In genomic region chr7:102464577-102465280, GRCh38 we compare ENCODE assay signal across 8 cellular contexts. TPM values are rescaled to one million over a fixed set of nuclear protein-coding genes. Genes with fewer than 3 reads are reported as not detected.
DNase-seq lines count a peak whose midpoint lies in the region; ATAC-seq, FAIRE-seq and TF ChIP-seq lines count a peak whose summit lies in the region.

Gene ALKBH4, minus strand, starts transcription at chr7:102464863. Its CDS starts 27 bp downstream, at chr7:102464836.
Gene LRWD1, plus strand, starts transcription at chr7:102464984. Its CDS starts 97 bp downstream, at chr7:102465081.

- in situ Hi-C loops in GM13977 (cut with MboI; ENCODE audit: low pct_unique_long_range_greater_than_20kb, low sequenced_read_pairs, unreplicated experiment): loop anchor here (5.0 kb wide), 1 partner anchor 62 kb away; no protein-coding TSS in a partner anchor

- peak within 1 kb of the TSS; percentile 78 for H3K4me3 ChIP-seq in psoas muscle

- DNase-seq in GM13977 (ENCODE audit: low spot score) (peak; percentile 100), NCI-H146 (lab: John Stamatoyannopoulos, UW) (peak; percentile 93), amniotic epithelial cell (ENCODE audit: low read depth) (peak; percentile 74), left ventricle myocardium superior (peak; percentile 98), psoas muscle (peak; percentile 96 to 98), urothelium cell line (ENCODE audit: low spot score) (peak; percentile 100)

- ATAC-seq in HG02870 (IDR thresholded peaks at IDR 0.05; ENCODE audit: unreplicated experiment): peak; percentile 83
- ATAC-seq in left ventricle myocardium superior: peak; percentile 97
- peak; percentile 95 to 97 (median 96) for ATAC-seq in psoas muscle

- peak; percentile 98 for FAIRE-seq in urothelium cell line (lab: Jason Lieb, UNC)

- TF ChIP-seq CTCF in GM13977 (IDR thresholded peaks at IDR 0.05; ENCODE audit: extremely low read depth, insufficient read depth, missing control alignments) (peak; percentile 26), psoas muscle (IDR thresholded peaks at IDR 0.05) (peak; percentile 17)

- peaks cover 15% of the 10 kb centered on the region for H3K4me1 ChIP-seq in psoas muscle

- no peaks in the 10 kb centered on the region for H3K27me3 ChIP-seq in psoas muscle (ENCODE audit: insufficient read depth in 3 of 3, low read length in 2 of 3)

- intact Hi-C loops in T-helper 1 cell treated with Interleukin-12 subunit alpha and Interleukin-12 subunit beta and Interleukin-4 antibody, amounts not matched to agents 30 ng/mL and 1 ng/mL, for 36 hours (cut with micrococcal nuclease): loop anchor here (1.0 to 10.0 kb wide), 8 partner anchors 32 to 1142 kb away; partner anchors contain the start of genes FAM185A, IFT22, PRKRIP1 and SH2B2
- intact Hi-C loops in left ventricle myocardium superior (cut with micrococcal nuclease) (no loop called here), psoas muscle (cut with DNase I) (loop anchor here in 1 of 2 donors (5.0 kb wide), 1 partner anchor 52 kb away; no protein-coding TSS in a partner anchor)

- WGBS in psoas muscle, 3 donors: 0 to 1% (median 1%) methylated on average over 75 to 81 of the region's 81 CpGs

- H3K27ac ChIP-seq in psoas muscle: peak within 1 kb of the TSS; percentile 71

- H3K36me3 ChIP-seq in psoas muscle (ENCODE audit: insufficient read depth in 1 of 2, low read depth in 1 of 2): peaks cover 0 to 8% of the 10 kb centered on the region in 2 donors

- H3K9me3 ChIP-seq in psoas muscle: no peaks in the 10 kb centered on the region

RNA-seq across cellular contexts. Expression of gene ALKBH4, which starts in this region (rescaled TPM):
- total RNA-seq in T-helper 1 cell treated with Interleukin-12 subunit alpha and Interleukin-12 subunit beta and Interleukin-4 antibody, amounts not matched to agents 30 ng/mL and 1 ng/mL, for 36 hours: 10.3 and 11.4 TPM in 2 replicates
- total RNA-seq in left ventricle myocardium superior (4.5 TPM), psoas muscle (1 to 10 TPM; 2.7 to 8.2 (median 6.5) TPM)
- 10 to 100 TPM in 1 of 3 donors, 1 to 10 TPM in 2; 8.4 to 11.1 (median 8.6) TPM for polyA plus RNA-seq in psoas muscle

RNA-seq across cellular contexts. Expression of gene LRWD1, which starts in this region (rescaled TPM):
- total RNA-seq in T-helper 1 cell treated with Interleukin-12 subunit alpha and Interleukin-12 subunit beta and Interleukin-4 antibody, amounts not matched to agents 30 ng/mL and 1 ng/mL, for 36 hours: 27.3 and 30.7 TPM in 2 replicates
- 10.4 TPM for total RNA-seq in left ventricle myocardium superior
- 10 to 100 TPM; 10.4 to 15.6 (median 12.5) TPM for total RNA-seq in psoas muscle
- 10 to 100 TPM; 19.6 to 40.9 (median 27.2) TPM for polyA plus RNA-seq in psoas muscle

Comparison
In these comparisons a context has a peak if more than half of its experiments do, and no peak if none do; other contexts are left out.
1. Peak in every context shown above with its lines: DNase-seq, ATAC-seq, H3K4me3 ChIP-seq and H3K27ac ChIP-seq.